ENCODE assay signal across 8 cellular contexts in genomic region chr12:104201238-104202001, GRCh38. TPM values are rescaled to one million over a fixed set of nuclear protein-coding genes. Genes with fewer than 3 reads are reported as not detected.
DNase-seq lines count a peak whose midpoint lies in the region; ATAC-seq and TF ChIP-seq lines count a peak whose summit lies in the region.

No MANE protein-coding gene starts in this region.

- H3K27ac ChIP-seq in esophagus squamous epithelium, result no peak overlapping the region
- no peak overlapping the region for H3K27ac ChIP-seq in vagina

- H3K9me3 Mint-ChIP-seq in natural killer cell, result peaks cover 0 to 3% of the 10 kb centered on the region in 2 donors

- peak; percentile 72 for DNase-seq in COLO829 (ENCODE audit: low spot score)
- no peak for DNase-seq in HFF-Myc (ENCODE audit: extremely low read depth, low read depth)
- peak; percentile 45 to 48 for DNase-seq in NOMO-1 (lab: John Stamatoyannopoulos, UW; ENCODE audit: unreplicated experiment in 2 of 2)
- DNase-seq in activated CD8-positive, alpha-beta memory T cell treated with anti-CD3 and anti-CD28 coated beads, Interleukin-2, amount 50 U/mL, for 24 hours (ENCODE audit: extremely low read depth), result peak; percentile 20
- DNase-seq in esophagus squamous epithelium (lab: John Stamatoyannopoulos, UW), result no peak
- DNase-seq in natural killer cell, result peak; percentile 31
- peak in 1 of 2 donors; percentile 55 for DNase-seq in vagina (ENCODE audit: extremely low spot score in 2 of 2)

- no peaks in the 10 kb centered on the region for H3K36me3 Mint-ChIP-seq in natural killer cell

- H3K9me3 ChIP-seq in esophagus squamous epithelium (peaks cover 0 to 4% (median 0%) of the 10 kb centered on the region in 3 donors), vagina (no peaks in the 10 kb centered on the region)

- no peaks in the 10 kb centered on the region for H3K27me3 ChIP-seq in esophagus squamous epithelium
- no peaks in the 10 kb centered on the region for H3K27me3 ChIP-seq in vagina

- H3K4me1 ChIP-seq in esophagus squamous epithelium, result peaks cover 0 to 13% (median 0%) of the 10 kb centered on the region in 3 donors
- no peaks in the 10 kb centered on the region for H3K4me1 ChIP-seq in vagina

- H3K4me1 Mint-ChIP-seq in natural killer cell, result no peaks in the 10 kb centered on the region

- 37 to 54% methylated on average over 3 of the region's 3 CpGs for WGBS in esophagus squamous epithelium, 2 donors

- ATAC-seq in natural killer cell, result peak; percentile 61 to 86 (median 76)
- no peak for ATAC-seq in HG03135 (IDR thresholded peaks at IDR 0.05; ENCODE audit: unreplicated experiment)

- peaks cover 16 to 34% of the 10 kb centered on the region in 2 donors for H3K27me3 Mint-ChIP-seq in natural killer cell (ENCODE audit: low read depth in 2 of 2)

- intact Hi-C loops in esophagus squamous epithelium (cut with DNase I), result no loop called here
- intact Hi-C loops in natural killer cell (cut with micrococcal nuclease), result loop anchor here (1.0 kb wide), 3 partner anchors 157 to 852 kb away; no protein-coding TSS in a partner anchor
- intact Hi-C loops in vagina (cut with DNase I), result loop anchor here (10.0 kb wide), 1 partner anchor 593 kb away; no protein-coding TSS in a partner anchor

- H3K4me3 Mint-ChIP-seq in natural killer cell, result no peak overlapping the region

- H3K4me3 ChIP-seq in HFF-Myc (replicated peaks; ENCODE audit: low read depth, low read length) (no peak overlapping the region), esophagus squamous epithelium (no peak overlapping the region), vagina (no peak overlapping the region)

- TF ChIP-seq POLR2A in esophagus squamous epithelium (IDR thresholded peaks at IDR 0.05), result no peak
- no peak for TF ChIP-seq POLR2A in vagina (IDR thresholded peaks at IDR 0.05)

- H3K27ac Mint-ChIP-seq in natural killer cell, result no peak overlapping the region

- H3K36me3 ChIP-seq in esophagus squamous epithelium (no peaks in the 10 kb centered on the region), vagina (no peaks in the 10 kb centered on the region)

- TF ChIP-seq CTCF in HFF-Myc (IDR thresholded peaks at IDR 0.05; ENCODE audit: low read depth, low read length, missing control alignments) (peak; percentile 86), esophagus squamous epithelium (IDR thresholded peaks at IDR 0.05) (peak; percentile 22 to 81 (median 76)), natural killer cell (IDR thresholded peaks at IDR 0.05) (peak; percentile 92), vagina (IDR thresholded peaks at IDR 0.05) (peak; percentile 61 to 73 (median 69))

RNA-seq across cellular contexts. Expression of gene TXNRD1, which starts 14.2 kb away (rescaled TPM):
- total RNA-seq in esophagus squamous epithelium (100 to 1,000 TPM in 2 of 4 donors, 10 to 100 TPM in 2; 40.6 to 125 (median 82.0) TPM), natural killer cell (10 to 100 TPM; 46.9 to 59.7 (median 47.3) TPM), vagina (144 TPM)

Comparison
In these comparisons a context has a peak if more than half of its experiments do, and no peak if none do; other contexts are left out.
1. DNase-seq: peak in COLO829 (single experiment), NOMO-1 (2 of 2), activated CD8-positive, alpha-beta memory T cell treated with anti-CD3 and anti-CD28 coated beads, Interleukin-2, amount 50 U/mL, for 24 hours (single experiment) and natural killer cell (single experiment); none in HFF-Myc (single experiment) and esophagus squamous epithelium (single experiment).
2. Peak in every context shown above with its lines, with median percentiles within 50 percentile points of each other: CTCF ChIP-seq.